In genomic region chr13:38693641-38694040, GRCh38 we compare ENCODE assay signal across 21 cellular contexts. TPM values are rescaled to one million over a fixed set of nuclear protein-coding genes. Genes with fewer than 3 reads are reported as not detected.
DNase-seq lines count a peak whose midpoint lies in the region; ATAC-seq and TF ChIP-seq lines count a peak whose summit lies in the region.
"Had no signal": no experiment of that assay in that cellular context is flagged by ENCODE, and none has a peak within 500 bp of the region (broad histone marks: within the 10 kb centered on the region; RNA-seq: fewer than 3 reads in every experiment).

No MANE protein-coding gene starts in this region.

- peak in 1 of 2 donors; percentile 24 for DNase-seq in cardiac muscle cell (ENCODE audit: low read depth in 1 of 2, low spot score in 1 of 2)
- no peak for DNase-seq in cardiac septum (ENCODE audit: low spot score)
- peak; percentile 28 for DNase-seq in cerebellum (ENCODE audit: low spot score)
- peak; percentile 50 for DNase-seq in myocyte (ENCODE audit: low read depth)
- no peak for DNase-seq in activated CD4-positive, CD25-positive, alpha-beta regulatory T cell treated with anti-CD3 and anti-CD28 coated beads, Interleukin-2, amount 50 U/mL, for 72 hours
- DNase-seq in NCI-H146 (lab: John Stamatoyannopoulos, UW), result no peak
- no peak for DNase-seq in SW480 (ENCODE audit: low spot score)
- DNase-seq: activated B cell treated with CpG ODN at 0.5 μM for 24 hours; activated CD8-positive, alpha-beta T cell treated with anti-CD3 and anti-CD28 coated beads for 36 hours; activated naive CD4-positive, alpha-beta T cell treated with Interleukin-2 at 50 U/mL for 16 hours; cerebellar nuclear complex; effector CD4-positive, alpha-beta T cell; foreskin melanocyte; GM23248; midbrain; NCI-H2081; NCI-H446 treated with DMSO at 0.1 percent for 48 hours; retina; SK-N-SH had no signal

- no peak overlapping the region for H3K27ac ChIP-seq in cardiac muscle cell
- H3K27ac ChIP-seq: GM23248, suprapubic skin had no signal

- H3K36me3 ChIP-seq in cardiac muscle cell, result no peaks in the 10 kb centered on the region
- H3K36me3 ChIP-seq: suprapubic skin had no signal

- H3K9me3 ChIP-seq in cardiac muscle cell (ENCODE audit: low read depth), result no peaks in the 10 kb centered on the region
- H3K9me3 ChIP-seq: SK-N-SH, suprapubic skin had no signal

- H3K27me3 ChIP-seq in cardiac muscle cell, result peaks cover 6% of the 10 kb centered on the region

- intact Hi-C loops in cardiac septum (cut with DNase I), result no loop called here

- H3K4me1 ChIP-seq in cardiac muscle cell (ENCODE audit: low read depth), result peaks cover 11% of the 10 kb centered on the region
- H3K4me1 ChIP-seq: suprapubic skin had no signal

- no peak for TF ChIP-seq CTCF in cardiac muscle cell (IDR thresholded peaks at IDR 0.05; ENCODE audit: low read depth, low read length)

- no peak for ATAC-seq in GM18511 (IDR thresholded peaks at IDR 0.05; ENCODE audit: unreplicated experiment)
- ATAC-seq: activated CD8-positive, alpha-beta T cell treated with anti-CD3 and anti-CD28 coated beads for 36 hours had no signal

- peak overlapping the region; percentile 10 for H3K4me3 ChIP-seq in cardiac muscle cell
- H3K4me3 ChIP-seq: GM23248, suprapubic skin had no signal

RNA-seq across cellular contexts. Expression of gene FREM2, which starts 6.8 kb away (rescaled TPM):
- total RNA-seq in cardiac muscle cell (37.8 and 51.4 TPM in 2 replicates), cardiac septum (0.22 TPM), cerebellum (30.4 TPM), myocyte (0.24 and 0.57 TPM in 2 replicates)
- 6.0 and 6.1 TPM in 2 replicates for polyA plus RNA-seq in cardiac muscle cell
- 0.01 TPM for polyA plus RNA-seq in myocyte (2012)
- total RNA-seq: activated B cell treated with CpG ODN at 0.5 μM for 24 hours; activated CD8-positive, alpha-beta T cell treated with anti-CD3 and anti-CD28 coated beads for 36 hours; GM23248 had no signal
- polyA plus RNA-seq: GM23248, SK-N-SH had no signal

Comparison
In these comparisons a context has a peak if more than half of its experiments do, and no peak if none do; other contexts are left out.
1. RNA of gene FREM2, which starts 6.8 kb away (total RNA-seq): 37.8 to 51.4 TPM in cardiac muscle cell and 30.4 TPM in cerebellum (single experiment); 0.24 to 0.57 TPM in myocyte and 0.22 TPM in cardiac septum (single experiment); every median in the first group is over 10 times any median in the second.
2. DNase-seq: peak in cerebellum (single experiment) and myocyte (single experiment); none in cardiac septum (single experiment), activated CD4-positive, CD25-positive, alpha-beta regulatory T cell treated with anti-CD3 and anti-CD28 coated beads, Interleukin-2, amount 50 U/mL, for 72 hours (single experiment), NCI-H146 (single experiment) and SW480 (single experiment).